In genomic region chr7:138442822-138443221, GRCh38 we compare ENCODE assay signal across 32 cellular contexts.
"Had no signal": no experiment of that assay in that cellular context is flagged by ENCODE, and none has a peak within 500 bp of the region (broad histone marks: within the 10 kb centered on the region; RNA-seq: fewer than 3 reads in every experiment).

No MANE protein-coding gene starts in this region.

- H3K27ac ChIP-seq: adrenal gland, body of pancreas, brain microvascular endothelial cell, breast epithelium, colonic mucosa, VCaP had no signal

- H3K9me3 Mint-ChIP-seq: activated B cell treated with CpG ODN at 0.5 μM for 24 hours; activated CD4-positive, alpha-beta memory T cell treated with anti-CD3 and anti-CD28 coated beads, Interleukin-2, amount 10 ng/mL, durations not matched to agents 7 days and 5 days; activated CD4-positive, alpha-beta T cell treated with anti-CD3 and anti-CD28 coated beads, Interleukin-2, amount 10 ng/mL, durations not matched to agents 7 days and 5 days; activated naive CD4-positive, alpha-beta T cell treated with anti-CD3 and anti-CD28 coated beads for 36 hours; activated naive CD4-positive, alpha-beta T cell treated with anti-CD3 and anti-CD28 coated beads, Interleukin-2, amount 50 U/mL, for 72 hours; activated naive CD8-positive, alpha-beta T cell treated with anti-CD3 and anti-CD28 coated beads for 36 hours; activated T-cell treated with anti-CD3 and anti-CD28 coated beads, Interleukin-2, amount 50 U/mL, for 24 hours; activated T-helper 2 cell treated with anti-CD3 and anti-CD28 coated beads, Interferon-gamma antibody, Interleukin-2, Interleukin-4, amounts not matched to agents 10 μg/mL and 5 μg/mL and 100 μg/mL, durations not matched to agents 14 hours and 24 hours and 36 hours; T-helper 2 cell treated with Interferon-gamma antibody and Interleukin-4, amounts not matched to agents 5 μg/mL and 100 μg/mL, for 36 hours had no signal

- H3K4me1 ChIP-seq: adrenal gland, body of pancreas, breast epithelium, colonic mucosa had no signal

- DNase-seq: activated B cell treated with CpG ODN at 0.5 μM for 24 hours; activated CD4-positive, alpha-beta memory T cell treated with anti-CD3 and anti-CD28 coated beads, Interleukin-2, amount 10 ng/mL, durations not matched to agents 7 days and 5 days; activated CD4-positive, alpha-beta T cell treated with anti-CD3 and anti-CD28 coated beads for 4 hours; activated CD4-positive, alpha-beta T cell treated with anti-CD3 and anti-CD28 coated beads, Interleukin-2, amount 10 ng/mL, durations not matched to agents 7 days and 5 days; activated CD4-positive, alpha-beta T cell treated with anti-CD3 and anti-CD28 coated beads, Interleukin-2, amount 50 U/mL, for 48 hours; activated CD4-positive, CD25-positive, alpha-beta regulatory T cell treated with anti-CD3 and anti-CD28 coated beads, Interleukin-2, amount 50 U/mL, for 72 hours; activated CD8-positive, alpha-beta memory T cell treated with anti-CD3 and anti-CD28 coated beads for 24 hours; activated CD8-positive, alpha-beta memory T cell treated with anti-CD3 and anti-CD28 coated beads, Interleukin-2, amount 10 ng/mL, durations not matched to agents 7 days and 5 days; activated CD8-positive, alpha-beta memory T cell treated with anti-CD3 and anti-CD28 coated beads, Interleukin-2, amount 50 U/mL, for 48 hours; activated CD8-positive, alpha-beta T cell treated with anti-CD3 and anti-CD28 coated beads, Interleukin-2, amount 10 ng/mL, durations not matched to agents 7 days and 5 days; activated effector memory CD4-positive, alpha-beta T cell treated with Interleukin-2 at 50 U/mL for 16 hours; activated gamma-delta T cell; activated naive CD4-positive, alpha-beta T cell treated with anti-CD3 and anti-CD28 coated beads for 36 hours; activated naive CD4-positive, alpha-beta T cell treated with anti-CD3 and anti-CD28 coated beads, Interleukin-2, amount 50 U/mL, for 16 hours; activated naive CD8-positive, alpha-beta T cell treated with anti-CD3 and anti-CD28 coated beads for 36 hours; activated T-cell treated with anti-CD3 and anti-CD28 coated beads, Interleukin-2, amount 50 U/mL, for 24 hours; activated T-cell treated with anti-CD3 and anti-CD28 coated beads, Interleukin-2, amount 50 U/mL, for 48 hours; adrenal gland; amniotic stem cell; aorta; body of pancreas; brain microvascular endothelial cell; central memory CD4-positive, alpha-beta T cell; cerebellar nuclear complex; colonic mucosa; T-helper 2 cell; T-helper 9 cell had no signal

- H3K4me3 Mint-ChIP-seq: activated B cell treated with CpG ODN at 0.5 μM for 24 hours; activated CD4-positive, alpha-beta memory T cell treated with anti-CD3 and anti-CD28 coated beads, Interleukin-2, amount 10 ng/mL, durations not matched to agents 7 days and 5 days; activated CD4-positive, alpha-beta T cell treated with anti-CD3 and anti-CD28 coated beads, Interleukin-2, amount 10 ng/mL, durations not matched to agents 7 days and 5 days; activated CD8-positive, alpha-beta memory T cell treated with anti-CD3 and anti-CD28 coated beads, Interleukin-2, amount 10 ng/mL, durations not matched to agents 7 days and 5 days; activated CD8-positive, alpha-beta T cell treated with anti-CD3 and anti-CD28 coated beads, Interleukin-2, amount 10 ng/mL, durations not matched to agents 7 days and 5 days; activated naive CD4-positive, alpha-beta T cell treated with anti-CD3 and anti-CD28 coated beads for 36 hours; activated naive CD8-positive, alpha-beta T cell treated with anti-CD3 and anti-CD28 coated beads for 36 hours; activated T-cell treated with anti-CD3 and anti-CD28 coated beads, Interleukin-2, amount 50 U/mL, for 24 hours; T-helper 2 cell treated with Interferon-gamma antibody and Interleukin-4, amounts not matched to agents 5 μg/mL and 100 μg/mL, for 36 hours had no signal

- H3K36me3 ChIP-seq: adrenal gland, brain microvascular endothelial cell, breast epithelium, colonic mucosa had no signal

- H3K4me3 ChIP-seq: adrenal gland, body of pancreas, breast epithelium, colonic mucosa had no signal

- ATAC-seq: activated CD8-positive, alpha-beta memory T cell treated with anti-CD3 and anti-CD28 coated beads, Interleukin-2, amount 10 ng/mL, durations not matched to agents 7 days and 5 days; activated CD8-positive, alpha-beta T cell treated with anti-CD3 and anti-CD28 coated beads, Interleukin-2, amount 10 ng/mL, durations not matched to agents 7 days and 5 days; activated naive CD4-positive, alpha-beta T cell treated with anti-CD3 and anti-CD28 coated beads, Interleukin-2, amount 50 U/mL, for 72 hours; body of pancreas had no signal

- H3K27ac Mint-ChIP-seq: activated B cell treated with CpG ODN at 0.5 μM for 24 hours; activated CD4-positive, alpha-beta memory T cell treated with anti-CD3 and anti-CD28 coated beads, Interleukin-2, amount 10 ng/mL, durations not matched to agents 7 days and 5 days; activated CD4-positive, alpha-beta T cell treated with anti-CD3 and anti-CD28 coated beads, Interleukin-2, amount 10 ng/mL, durations not matched to agents 7 days and 5 days; activated CD8-positive, alpha-beta memory T cell treated with anti-CD3 and anti-CD28 coated beads, Interleukin-2, amount 10 ng/mL, durations not matched to agents 7 days and 5 days; activated CD8-positive, alpha-beta T cell treated with anti-CD3 and anti-CD28 coated beads, Interleukin-2, amount 10 ng/mL, durations not matched to agents 7 days and 5 days; activated naive CD4-positive, alpha-beta T cell treated with anti-CD3 and anti-CD28 coated beads for 36 hours; activated naive CD4-positive, alpha-beta T cell treated with anti-CD3 and anti-CD28 coated beads, Interleukin-2, amount 50 U/mL, for 72 hours; activated naive CD8-positive, alpha-beta T cell treated with anti-CD3 and anti-CD28 coated beads for 36 hours; activated T-cell treated with anti-CD3 and anti-CD28 coated beads, Interleukin-2, amount 50 U/mL, for 24 hours; activated T-helper 2 cell treated with anti-CD3 and anti-CD28 coated beads, Interferon-gamma antibody, Interleukin-2, Interleukin-4, amounts not matched to agents 10 μg/mL and 5 μg/mL and 100 μg/mL, durations not matched to agents 14 hours and 24 hours and 36 hours; T-helper 2 cell treated with Interferon-gamma antibody and Interleukin-4, amounts not matched to agents 5 μg/mL and 100 μg/mL, for 36 hours had no signal

- H3K27me3 Mint-ChIP-seq: activated CD4-positive, alpha-beta T cell treated with anti-CD3 and anti-CD28 coated beads, Interleukin-2, amount 10 ng/mL, durations not matched to agents 7 days and 5 days; activated CD8-positive, alpha-beta memory T cell treated with anti-CD3 and anti-CD28 coated beads, Interleukin-2, amount 10 ng/mL, durations not matched to agents 7 days and 5 days; activated naive CD8-positive, alpha-beta T cell treated with anti-CD3 and anti-CD28 coated beads for 36 hours had no signal

- H3K27me3 ChIP-seq: adrenal gland, body of pancreas, brain microvascular endothelial cell, breast epithelium, colonic mucosa had no signal

- H3K4me1 Mint-ChIP-seq: activated B cell treated with CpG ODN at 0.5 μM for 24 hours; activated CD4-positive, alpha-beta memory T cell treated with anti-CD3 and anti-CD28 coated beads, Interleukin-2, amount 10 ng/mL, durations not matched to agents 7 days and 5 days; activated CD4-positive, alpha-beta T cell treated with anti-CD3 and anti-CD28 coated beads, Interleukin-2, amount 10 ng/mL, durations not matched to agents 7 days and 5 days; activated CD8-positive, alpha-beta memory T cell treated with anti-CD3 and anti-CD28 coated beads, Interleukin-2, amount 10 ng/mL, durations not matched to agents 7 days and 5 days; activated naive CD8-positive, alpha-beta T cell treated with anti-CD3 and anti-CD28 coated beads for 36 hours had no signal

- H3K36me3 Mint-ChIP-seq: activated CD8-positive, alpha-beta memory T cell treated with anti-CD3 and anti-CD28 coated beads, Interleukin-2, amount 10 ng/mL, durations not matched to agents 7 days and 5 days; activated naive CD4-positive, alpha-beta T cell treated with anti-CD3 and anti-CD28 coated beads, Interleukin-2, amount 50 U/mL, for 72 hours; activated naive CD8-positive, alpha-beta T cell treated with anti-CD3 and anti-CD28 coated beads for 36 hours had no signal

- H3K9me3 ChIP-seq: adrenal gland, body of pancreas, breast epithelium, colonic mucosa had no signal
